Comparison of ENCODE assay signal across 8 cellular contexts in genomic region chr7:26399309-26399610, GRCh38.
DNase-seq lines count a peak whose midpoint lies in the region; ATAC-seq and TF ChIP-seq lines count a peak whose summit lies in the region.

No MANE protein-coding gene starts in this region.

- no peak overlapping the region for H3K27ac Mint-ChIP-seq in activated CD8-positive, alpha-beta memory T cell treated with anti-CD3 and anti-CD28 coated beads, Interleukin-2, amount 10 ng/mL, durations not matched to agents 7 days and 5 days
- H3K27ac Mint-ChIP-seq in activated CD4-positive, alpha-beta memory T cell treated with anti-CD3 and anti-CD28 coated beads, Interleukin-2, amount 10 ng/mL, durations not matched to agents 7 days and 5 days: no peak overlapping the region

- peaks cover 12% of the 10 kb centered on the region for H3K4me1 Mint-ChIP-seq in activated CD8-positive, alpha-beta memory T cell treated with anti-CD3 and anti-CD28 coated beads, Interleukin-2, amount 10 ng/mL, durations not matched to agents 7 days and 5 days
- peaks cover 14% of the 10 kb centered on the region for H3K4me1 Mint-ChIP-seq in activated CD4-positive, alpha-beta memory T cell treated with anti-CD3 and anti-CD28 coated beads, Interleukin-2, amount 10 ng/mL, durations not matched to agents 7 days and 5 days

- no peaks in the 10 kb centered on the region for H3K9me3 Mint-ChIP-seq in activated CD8-positive, alpha-beta memory T cell treated with anti-CD3 and anti-CD28 coated beads, Interleukin-2, amount 10 ng/mL, durations not matched to agents 7 days and 5 days (ENCODE audit: low read depth)
- no peaks in the 10 kb centered on the region for H3K9me3 Mint-ChIP-seq in activated CD4-positive, alpha-beta memory T cell treated with anti-CD3 and anti-CD28 coated beads, Interleukin-2, amount 10 ng/mL, durations not matched to agents 7 days and 5 days

- 11 to 23% (median 16%) methylated on average over 3 of the region's 3 CpGs for WGBS in psoas muscle, 3 donors

- no peaks in the 10 kb centered on the region for H3K36me3 Mint-ChIP-seq in activated CD8-positive, alpha-beta memory T cell treated with anti-CD3 and anti-CD28 coated beads, Interleukin-2, amount 10 ng/mL, durations not matched to agents 7 days and 5 days
- H3K36me3 Mint-ChIP-seq in activated CD4-positive, alpha-beta memory T cell treated with anti-CD3 and anti-CD28 coated beads, Interleukin-2, amount 10 ng/mL, durations not matched to agents 7 days and 5 days (ENCODE audit: low read depth): no peaks in the 10 kb centered on the region

- intact Hi-C loops in left ventricle myocardium inferior (cut with micrococcal nuclease) (loop anchor here (10.0 kb wide), 1 partner anchor 106 kb away; no protein-coding TSS in a partner anchor), psoas muscle (cut with DNase I) (loop anchor here (5.0 to 10.0 kb wide), 3 partner anchors 103 to 763 kb away; partner anchors contain the start of genes HOXA5 (in 1 of the 2) and HOXA6 (in 1 of the 2))

- H3K4me3 ChIP-seq in left ventricle myocardium inferior (peak overlapping the region; percentile 80), psoas muscle (peak overlapping the region; percentile 89)

- peak overlapping the region; percentile 84 for H3K4me3 Mint-ChIP-seq in activated CD8-positive, alpha-beta memory T cell treated with anti-CD3 and anti-CD28 coated beads, Interleukin-2, amount 10 ng/mL, durations not matched to agents 7 days and 5 days
- peak overlapping the region; percentile 86 for H3K4me3 Mint-ChIP-seq in activated CD4-positive, alpha-beta memory T cell treated with anti-CD3 and anti-CD28 coated beads, Interleukin-2, amount 10 ng/mL, durations not matched to agents 7 days and 5 days

- H3K27me3 Mint-ChIP-seq in activated CD8-positive, alpha-beta memory T cell treated with anti-CD3 and anti-CD28 coated beads, Interleukin-2, amount 10 ng/mL, durations not matched to agents 7 days and 5 days: peaks cover 64% of the 10 kb centered on the region
- H3K27me3 Mint-ChIP-seq in activated CD4-positive, alpha-beta memory T cell treated with anti-CD3 and anti-CD28 coated beads, Interleukin-2, amount 10 ng/mL, durations not matched to agents 7 days and 5 days: peaks cover 48% of the 10 kb centered on the region

- peaks cover 69% of the 10 kb centered on the region for H3K27me3 ChIP-seq in left ventricle myocardium inferior (ENCODE audit: low read depth)
- H3K27me3 ChIP-seq in psoas muscle (ENCODE audit: insufficient read depth in 3 of 3, low read length in 2 of 3): no peaks in the 10 kb centered on the region

- TF ChIP-seq CTCF in left ventricle myocardium inferior (IDR thresholded peaks at IDR 0.05; ENCODE audit: borderline replicate concordance): peak; percentile 19
- peak; percentile 33 for TF ChIP-seq CTCF in psoas muscle (IDR thresholded peaks at IDR 0.05)

- H3K27ac ChIP-seq in left ventricle myocardium inferior (replicated peaks) (peak overlapping the region; percentile 69), psoas muscle (peak overlapping the region; percentile 99)

- H3K4me1 ChIP-seq in left ventricle myocardium inferior (peaks cover 20% of the 10 kb centered on the region), psoas muscle (peaks cover 12% of the 10 kb centered on the region)

- no peak for ATAC-seq in activated CD8-positive, alpha-beta memory T cell treated with anti-CD3 and anti-CD28 coated beads, Interleukin-2, amount 10 ng/mL, durations not matched to agents 7 days and 5 days
- ATAC-seq in psoas muscle: peak in 3 of 4 donors; percentile 45 to 49 (median 47)
- ATAC-seq in HG03442 (IDR thresholded peaks at IDR 0.05; ENCODE audit: unreplicated experiment): no peak

- POLR2A ChIA-PET in activated CD4-positive, alpha-beta memory T cell treated with anti-CD3 and anti-CD28 coated beads, Interleukin-2, amount 10 ng/mL, durations not matched to agents 7 days and 5 days (lab: Charles Lee): no interaction called here

- H3K36me3 ChIP-seq in left ventricle myocardium inferior (no peaks in the 10 kb centered on the region), psoas muscle (ENCODE audit: insufficient read depth in 1 of 2, low read depth in 1 of 2) (no peaks in the 10 kb centered on the region)

- CTCF ChIA-PET in activated CD8-positive, alpha-beta memory T cell treated with anti-CD3 and anti-CD28 coated beads, Interleukin-2, amount 10 ng/mL, durations not matched to agents 7 days and 5 days (lab: Charles Lee): interaction anchor here (1.1 kb wide), 1 partner anchor 101 kb away, joined by 3 read pairs; no protein-coding TSS in a partner anchor
- CTCF ChIA-PET in activated CD4-positive, alpha-beta memory T cell treated with anti-CD3 and anti-CD28 coated beads, Interleukin-2, amount 10 ng/mL, durations not matched to agents 7 days and 5 days (lab: Charles Lee): interaction anchor here (0.9 to 1.8 kb wide), 2 partner anchors 22 to 29 kb away, joined by 3 to 7 read pairs; no protein-coding TSS in a partner anchor

- no peaks in the 10 kb centered on the region for H3K9me3 ChIP-seq in left ventricle myocardium inferior (replicated peaks)
- no peaks in the 10 kb centered on the region for H3K9me3 ChIP-seq in psoas muscle

- no peak for DNase-seq in activated CD8-positive, alpha-beta memory T cell treated with anti-CD3 and anti-CD28 coated beads, Interleukin-2, amount 10 ng/mL, durations not matched to agents 7 days and 5 days
- no peak for DNase-seq in activated CD8-positive, alpha-beta memory T cell treated with anti-CD3 and anti-CD28 coated beads, Interleukin-2, amount 50 U/mL, for 4 hours
- DNase-seq in activated CD4-positive, alpha-beta memory T cell treated with anti-CD3 and anti-CD28 coated beads, Interleukin-2, amount 10 ng/mL, durations not matched to agents 7 days and 5 days: no peak
- peak; percentile 20 for DNase-seq in left ventricle myocardium inferior
- DNase-seq in psoas muscle: peak; percentile 25 to 51
- no peak for DNase-seq in NCI-H2171 treated with DMSO at 0.1 percent for 48 hours (lab: John Stamatoyannopoulos, UW)
- DNase-seq in ureter (ENCODE audit: low spot score): no peak

Comparison
In these comparisons a context has a peak if more than half of its experiments do, and no peak if none do; other contexts are left out.
1. ATAC-seq: peak in psoas muscle (3 of 4); none in activated CD8-positive, alpha-beta memory T cell treated with anti-CD3 and anti-CD28 coated beads, Interleukin-2, amount 10 ng/mL, durations not matched to agents 7 days and 5 days (single experiment) and HG03442 (single experiment).
2. DNase-seq: peak in left ventricle myocardium inferior (single experiment) and psoas muscle (2 of 2); none in activated CD8-positive, alpha-beta memory T cell treated with anti-CD3 and anti-CD28 coated beads, Interleukin-2, amount 10 ng/mL, durations not matched to agents 7 days and 5 days (single experiment), activated CD8-positive, alpha-beta memory T cell treated with anti-CD3 and anti-CD28 coated beads, Interleukin-2, amount 50 U/mL, for 4 hours (single experiment), activated CD4-positive, alpha-beta memory T cell treated with anti-CD3 and anti-CD28 coated beads, Interleukin-2, amount 10 ng/mL, durations not matched to agents 7 days and 5 days (single experiment), NCI-H2171 treated with DMSO at 0.1 percent for 48 hours (single experiment) and ureter (single experiment).